ENCODE assay signal across 8 cellular contexts in the genomic region with DNA sequence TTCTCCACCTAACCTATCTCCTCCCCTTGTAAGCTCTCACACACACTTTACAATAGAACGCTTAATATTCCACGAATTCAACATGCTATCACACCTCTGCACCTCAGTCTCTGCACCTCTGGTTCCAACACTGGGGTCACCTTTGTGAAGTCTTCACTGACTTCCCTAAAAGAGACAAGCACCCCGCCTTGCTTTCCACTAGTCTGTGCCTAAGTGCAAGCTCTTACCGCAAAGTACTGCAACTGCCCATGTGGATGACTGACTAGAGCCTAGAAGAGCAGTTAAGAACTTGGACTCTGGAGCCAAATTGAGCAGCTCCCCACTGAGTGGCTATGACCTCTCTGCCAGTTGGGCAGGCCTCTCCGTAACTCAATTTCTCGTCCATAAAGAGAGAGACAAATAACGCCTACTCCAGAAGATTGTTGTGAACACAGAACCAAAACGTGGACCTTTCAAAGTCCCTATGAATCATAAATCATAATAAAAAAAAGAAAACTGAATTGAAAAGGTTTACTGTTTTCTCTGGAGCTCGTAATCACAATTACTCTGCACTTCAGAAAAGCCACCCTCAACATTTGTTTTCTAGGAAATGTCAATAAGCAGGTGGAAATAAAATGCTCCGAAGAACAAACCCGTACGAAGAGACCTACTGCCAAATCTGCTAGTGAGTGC. TPM values are rescaled to one million over a fixed set of nuclear protein-coding genes. Genes with fewer than 3 reads are reported as not detected.
DNase-seq lines count a peak whose midpoint lies in the region; ATAC-seq and TF ChIP-seq lines count a peak whose summit lies in the region.

No MANE protein-coding gene starts in this region.

- TF ChIP-seq POLR2A in adrenal gland (IDR thresholded peaks at IDR 0.05) (peak in 1 of 2 donors; percentile 9), sigmoid colon (IDR thresholded peaks at IDR 0.05) (no peak)

- DNase-seq in GF-D8 (lab: John Stamatoyannopoulos, UW) (peak; percentile 77), MG63 (peak; percentile 71), adrenal gland (peak in 5 of 7 donors; percentile 30 to 67 (median 49)), iPS DF 6.9 (ENCODE audit: low read depth, low spot score) (no peak), sigmoid colon (no peak)

- H3K36me3 ChIP-seq in MG63 (peaks cover 6% of the 10 kb centered on the region), adrenal gland (replicated peaks in 1 of 2) (no peaks in the 10 kb centered on the region), iPS DF 6.9 (ENCODE audit: control insufficient read depth, insufficient read depth, low read length) (no peaks in the 10 kb centered on the region), sigmoid colon (no peaks in the 10 kb centered on the region)

- intact Hi-C loops in adrenal gland (cut with DNase I) = no loop called here
- intact Hi-C loops in sigmoid colon (cut with DNase I) = loop anchor here (10.0 kb wide), 1 partner anchor 657 kb away; no protein-coding TSS in a partner anchor

- ATAC-seq in HG03460 (IDR thresholded peaks at IDR 0.05; ENCODE audit: unreplicated experiment) (no peak), GM19452 (IDR thresholded peaks at IDR 0.05; ENCODE audit: unreplicated experiment) (no peak), GM19328 (IDR thresholded peaks at IDR 0.05; ENCODE audit: unreplicated experiment) (no peak)

- 27 to 34% (median 30%) methylated on average over 12 of the region's 12 CpGs for WGBS in adrenal gland, 4 donors
- whole genome bisulfite sequencing in iPS DF 6.9 (ENCODE audit: insufficient coverage, insufficient read length) = 100% methylated on average over 2 of the region's 12 CpGs
- WGBS in sigmoid colon, 2 donors = 8 to 16% methylated on average over 12 of the region's 12 CpGs

- no peak for TF ChIP-seq EP300 in sigmoid colon (IDR thresholded peaks at IDR 0.05)

- H3K27me3 ChIP-seq in MG63 (no peaks in the 10 kb centered on the region), adrenal gland (no peaks in the 10 kb centered on the region), iPS DF 6.9 (ENCODE audit: control insufficient read depth, insufficient read depth, low read length) (no peaks in the 10 kb centered on the region), sigmoid colon (no peaks in the 10 kb centered on the region)

- H3K4me1 ChIP-seq in adrenal gland (replicated peaks in 1 of 2) = peaks cover 25 to 74% of the 10 kb centered on the region in 2 donors
- H3K4me1 ChIP-seq in iPS DF 6.9 (ENCODE audit: control insufficient read depth, insufficient read depth, low read length) = no peaks in the 10 kb centered on the region
- H3K4me1 ChIP-seq in sigmoid colon = peaks cover 0 to 61% (median 53%) of the 10 kb centered on the region in 4 donors

- H3K9me3 ChIP-seq in MG63 (no peaks in the 10 kb centered on the region), adrenal gland (replicated peaks in 1 of 3) (no peaks in the 10 kb centered on the region), iPS DF 6.9 (ENCODE audit: control insufficient read depth, insufficient read depth, low read length) (no peaks in the 10 kb centered on the region), sigmoid colon (no peaks in the 10 kb centered on the region)

- H3K27ac ChIP-seq in adrenal gland = peak overlapping the region; percentile 97 to 100 (median 99)
- H3K27ac ChIP-seq in iPS DF 6.9 (ENCODE audit: low read length) = no peak overlapping the region
- peak overlapping the region; percentile 94 to 97 (median 96) for H3K27ac ChIP-seq in sigmoid colon

- TF ChIP-seq CTCF in adrenal gland (IDR thresholded peaks at IDR 0.05) = no peak
- no peak for TF ChIP-seq CTCF in sigmoid colon (IDR thresholded peaks at IDR 0.05)

- H3K4me3 ChIP-seq in MG63 (peak overlapping the region; percentile 94), adrenal gland (peak overlapping the region in 3 of 4 donors; percentile 54 to 98 (median 77)), iPS DF 6.9 (ENCODE audit: low read length) (peak overlapping the region; percentile 92; the same call in 1 of the 2 replicates), sigmoid colon (peak overlapping the region; percentile 80 to 94 (median 84))

RNA-seq across cellular contexts. Expression of a gene that starts 1.2 kb away (rescaled TPM):
- total RNA-seq in MG63 (2014; rRNA removed; shearing (Covaris generic); ENCODE audit: low replicate concordance) = 53.9 and 76.7 TPM in 2 replicates
- total RNA-seq in adrenal gland (100 to 1,000 TPM in 1 of 8 donors, 10 to 100 TPM in 7; 55.5 to 104 (median 73.3) TPM), sigmoid colon (10 to 100 TPM; 47.4 to 67.1 (median 62.3) TPM)
- polyA plus RNA-seq in adrenal gland (100 to 1,000 TPM in 1 of 3 donors, 10 to 100 TPM in 2; 61.5 to 110 (median 65.0) TPM), sigmoid colon (100 to 1,000 TPM in 1 of 3 donors, 10 to 100 TPM in 2; 32.4 to 116 (median 52.7) TPM)

RNA-seq across cellular contexts. Expression of a gene that starts 44.5 kb away (rescaled TPM):
- total RNA-seq in MG63 (2014; rRNA removed; shearing (Covaris generic); ENCODE audit: low replicate concordance) = not detected in 2 replicates
- total RNA-seq in adrenal gland = not detected
- polyA plus RNA-seq in adrenal gland = not detected
- total RNA-seq in sigmoid colon = not detected
- polyA plus RNA-seq in sigmoid colon = under 1 TPM in 1 of 3 donors, not detected in 2; 0.35 TPM

Comparison
In these comparisons a context has a peak if more than half of its experiments do, and no peak if none do; other contexts are left out.
1. DNase-seq: peak in GF-D8 (single experiment), MG63 (single experiment) and adrenal gland (5 of 7); none in iPS DF 6.9 (single experiment) and sigmoid colon (single experiment).
2. Peak in every context shown above with its lines, with median percentiles within 50 percentile points of each other: H3K4me3 ChIP-seq.